28 cellular contexts compared by ENCODE assay signal in the genomic region with DNA sequence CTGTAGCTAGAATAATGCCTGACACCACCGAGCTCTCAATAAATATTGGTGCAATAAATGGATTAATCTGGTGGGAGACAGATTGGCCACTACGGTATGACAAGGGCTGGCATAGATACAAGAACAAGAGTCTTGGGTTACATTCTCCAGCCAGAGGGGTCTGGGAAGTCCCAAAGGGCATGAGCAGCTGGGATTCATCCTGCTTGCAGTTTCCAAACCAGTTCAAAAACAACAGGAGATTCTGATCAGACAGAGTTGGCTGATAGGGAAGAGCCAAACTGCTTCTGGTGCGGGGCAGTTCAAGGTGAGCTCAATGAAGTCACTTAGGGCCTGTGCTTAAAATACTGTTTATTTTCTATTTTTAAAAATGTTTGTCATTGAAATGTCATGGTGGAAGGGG.
"Had no signal": no experiment of that assay in that cellular context is flagged by ENCODE, and none has a peak within 500 bp of the region (broad histone marks: within the 10 kb centered on the region; RNA-seq: fewer than 3 reads in every experiment).

No MANE protein-coding gene starts in this region.

- H3K4me1 ChIP-seq: neural progenitor cell, right lobe of liver had no signal

- H3K9me3 ChIP-seq: left ventricle myocardium inferior, mucosa of descending colon, right lobe of liver, tibial nerve had no signal

- H3K9me3 Mint-ChIP-seq: activated CD4-positive, alpha-beta memory T cell treated with anti-CD3 and anti-CD28 coated beads for 36 hours; activated CD4-positive, alpha-beta T cell treated with anti-CD3 and anti-CD28 coated beads, Interleukin-2, amount 10 ng/mL, durations not matched to agents 24 days and 14 days; activated T-cell treated with anti-CD3 and anti-CD28 coated beads, Interleukin-2, amount 50 U/mL, for 4 hours; activated T-helper 17 cell treated with anti-CD3 and anti-CD28 coated beads, Interleukin-2, amount 50 U/mL, for 72 hours; brain; naive B cell; neural progenitor cell; stimulated activated memory B cell treated with anti-CD40 and anti-IgM and Interleukin-4, amounts not matched to agents 10 μg/mL and 1 μg/mL and 100 μg/mL, for 72 hours; stimulated activated naive CD8-positive, alpha-beta T cell treated with anti-CD3 and anti-CD28 coated beads, Interleukin-15, amount 100 ng/mL, for 72 hours had no signal

- ATAC-seq: activated T-cell treated with anti-CD3 and anti-CD28 coated beads, Interleukin-2, amount 50 U/mL, for 4 hours; activated T-helper 17 cell treated with anti-CD3 and anti-CD28 coated beads, Interleukin-2, amount 50 U/mL, for 72 hours; mucosa of descending colon; right lobe of liver; stimulated activated memory B cell treated with anti-CD40 and anti-IgM and Interleukin-4, amounts not matched to agents 10 μg/mL and 1 μg/mL and 100 μg/mL, for 72 hours; stimulated activated naive CD8-positive, alpha-beta T cell treated with anti-CD3 and anti-CD28 coated beads, Interleukin-15, amount 100 ng/mL, for 72 hours; T-helper 17 cell had no signal

- H3K4me3 ChIP-seq: cardiac muscle cell, coronary artery, dorsolateral prefrontal cortex, left ventricle myocardium inferior, mucosa of descending colon, neural progenitor cell, right lobe of liver, tibial nerve had no signal

- H3K9ac ChIP-seq: neural progenitor cell had no signal

- H3K4me2 ChIP-seq: neural progenitor cell had no signal

- H3K27ac ChIP-seq: cardiac muscle cell, dorsolateral prefrontal cortex, left ventricle myocardium inferior, neural progenitor cell, right lobe of liver had no signal

- H3K27me3 ChIP-seq: cardiac muscle cell, dorsolateral prefrontal cortex, neural progenitor cell, right lobe of liver, tibial nerve had no signal

- H3K36me3 Mint-ChIP-seq: activated CD4-positive, alpha-beta memory T cell treated with anti-CD3 and anti-CD28 coated beads for 36 hours; brain; stimulated activated memory B cell treated with anti-CD40 and anti-IgM and Interleukin-4, amounts not matched to agents 10 μg/mL and 1 μg/mL and 100 μg/mL, for 72 hours had no signal

- H3K36me3 ChIP-seq: cardiac muscle cell, left ventricle myocardium inferior, neural progenitor cell, right lobe of liver, tibial nerve had no signal

- DNase-seq: activated CD4-positive, alpha-beta memory T cell treated with anti-CD3 and anti-CD28 coated beads for 36 hours; activated CD4-positive, alpha-beta T cell treated with anti-CD3 and anti-CD28 coated beads, Interleukin-2, amount 10 ng/mL, durations not matched to agents 24 days and 14 days; activated CD4-positive, CD25-positive, alpha-beta regulatory T cell treated with anti-CD3 and anti-CD28 coated beads, Interleukin-2, amount 50 U/mL, for 72 hours; activated gamma-delta T cell treated with Interleukin-2 at 50 U/mL for 16 hours; activated naive CD4-positive, alpha-beta T cell treated with anti-CD3 and anti-CD28 coated beads, Interleukin-2, amount 50 U/mL, for 16 hours; activated T-cell treated with anti-CD3 and anti-CD28 coated beads, Interleukin-2, amount 50 U/mL, for 4 hours; aorta; dorsolateral prefrontal cortex; effector memory CD4-positive, alpha-beta T cell; left ventricle myocardium inferior; mucosa of descending colon; naive B cell; occipital lobe; posterior cingulate gyrus; small intestine; stimulated activated CD4-positive, alpha-beta T cell treated with anti-CD3 and anti-CD28 coated beads, Interleukin-1b, Interleukin-23, amount 100 ng/mL, for 48 hours; stimulated activated CD4-positive, alpha-beta T cell treated with anti-CD3 and anti-CD28 coated beads, Interleukin-4, amount 100 ng/mL, for 4 hours; stimulated activated CD8-positive, alpha-beta memory T cell treated with anti-CD3 and anti-CD28 coated beads, Interleukin-4, amount 100 ng/mL, for 48 hours; stimulated activated naive CD8-positive, alpha-beta T cell treated with anti-CD3 and anti-CD28 coated beads, Interleukin-15, amount 100 ng/mL, for 72 hours; T-helper 17 cell had no signal

- H3K27me3 Mint-ChIP-seq: activated CD4-positive, alpha-beta memory T cell treated with anti-CD3 and anti-CD28 coated beads for 36 hours; stimulated activated naive CD8-positive, alpha-beta T cell treated with anti-CD3 and anti-CD28 coated beads, Interleukin-15, amount 100 ng/mL, for 72 hours had no signal

- H3K4me3 Mint-ChIP-seq: activated CD4-positive, alpha-beta memory T cell treated with anti-CD3 and anti-CD28 coated beads for 36 hours; activated CD4-positive, alpha-beta T cell treated with anti-CD3 and anti-CD28 coated beads, Interleukin-2, amount 10 ng/mL, durations not matched to agents 24 days and 14 days; activated T-cell treated with anti-CD3 and anti-CD28 coated beads, Interleukin-2, amount 50 U/mL, for 4 hours; activated T-helper 17 cell treated with anti-CD3 and anti-CD28 coated beads, Interleukin-2, amount 50 U/mL, for 72 hours; brain; naive B cell; neural progenitor cell; stimulated activated memory B cell treated with anti-CD40 and anti-IgM and Interleukin-4, amounts not matched to agents 10 μg/mL and 1 μg/mL and 100 μg/mL, for 72 hours; T-helper 17 cell had no signal

- H3K27ac Mint-ChIP-seq: activated CD4-positive, alpha-beta memory T cell treated with anti-CD3 and anti-CD28 coated beads for 36 hours; activated CD4-positive, alpha-beta T cell treated with anti-CD3 and anti-CD28 coated beads, Interleukin-2, amount 10 ng/mL, durations not matched to agents 24 days and 14 days; activated T-helper 17 cell treated with anti-CD3 and anti-CD28 coated beads, Interleukin-2, amount 50 U/mL, for 72 hours; neural progenitor cell; stimulated activated memory B cell treated with anti-CD40 and anti-IgM and Interleukin-4, amounts not matched to agents 10 μg/mL and 1 μg/mL and 100 μg/mL, for 72 hours; stimulated activated naive CD8-positive, alpha-beta T cell treated with anti-CD3 and anti-CD28 coated beads, Interleukin-15, amount 100 ng/mL, for 72 hours; T-helper 17 cell had no signal

- H2AFZ ChIP-seq: neural progenitor cell had no signal
